In the genomic region with DNA sequence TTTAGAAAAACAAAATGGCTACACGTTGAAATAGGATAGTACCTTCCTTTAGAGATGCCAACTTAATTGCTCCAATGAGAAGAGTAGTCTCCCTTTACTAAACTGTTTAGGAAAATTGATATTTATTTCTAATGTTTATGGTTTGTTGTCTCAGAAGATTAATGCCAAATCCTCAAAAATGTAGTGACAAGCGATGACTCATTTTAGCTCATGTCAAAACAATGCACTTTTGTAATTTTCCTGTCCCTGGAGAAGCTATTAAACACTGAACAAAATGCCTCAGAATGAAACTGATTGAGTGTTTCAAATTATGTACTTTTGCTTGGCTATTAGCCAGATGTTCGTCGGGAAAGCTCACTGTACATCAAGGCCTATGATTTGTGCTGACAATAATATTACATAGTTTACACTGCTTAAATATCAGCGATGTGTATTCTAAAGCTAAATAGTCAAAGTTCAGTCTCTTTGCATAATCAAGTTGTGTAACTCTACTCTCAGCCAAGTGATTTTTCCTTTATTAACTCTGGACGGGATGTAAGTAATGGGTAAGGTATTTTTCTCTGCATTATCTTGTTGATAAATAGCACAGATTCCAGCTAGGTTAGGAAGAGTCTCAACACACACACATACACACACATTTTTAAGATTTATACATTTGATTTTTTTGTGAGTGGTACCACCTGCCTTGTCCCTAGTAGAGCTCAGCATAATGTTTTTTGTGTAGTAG, we compare ENCODE assay signal across 9 cellular contexts.
A peak's percentile ranks its signal among the peaks of the same experiment; 100 is the strongest.
DNase-seq lines count a peak whose midpoint lies in the region; ATAC-seq and TF ChIP-seq lines count a peak whose summit lies in the region.
"Had no signal": no experiment of that assay in that cellular context is flagged by ENCODE, and none has a peak within 500 bp of the region (broad histone marks: within the 10 kb centered on the region; RNA-seq: fewer than 3 reads in every experiment).

No MANE protein-coding gene starts in this region.

- peak overlapping the region; percentile 19 for H3K27ac Mint-ChIP-seq in GM23338

- H2AFZ ChIP-seq in GM23338 (no peak overlapping the region), PC-3 (ENCODE audit: low read length) (peak overlapping the region; percentile 39)

- H3K4me2 ChIP-seq in GM23338 (no peak overlapping the region), PC-3 (ENCODE audit: low read length) (peak overlapping the region; percentile 76)

- H3K27me3 ChIP-seq in GM23338 (ENCODE audit: insufficient read depth), result no peaks in the 10 kb centered on the region
- no peaks in the 10 kb centered on the region for H3K27me3 ChIP-seq in PC-3 (ENCODE audit: low read length)
- H3K27me3 ChIP-seq in gastrocnemius medialis, result no peaks in the 10 kb centered on the region
- H3K27me3 ChIP-seq in BE2C, result no peaks in the 10 kb centered on the region; the same call in 1 of the 2 replicates

- DNase-seq in GM23338 (ENCODE audit: low spot score), result no peak
- DNase-seq in PC-3, result peak; percentile 98
- peak; percentile 95 for DNase-seq in fibroblast of peridontal ligament (ENCODE audit: extremely low read depth)
- DNase-seq in gastrocnemius medialis, result no peak
- DNase-seq in NCI-H2029 (lab: John Stamatoyannopoulos, UW), result no peak
- DNase-seq in NCI-H524 treated with DMSO at 0.1 percent for 48 hours (lab: John Stamatoyannopoulos, UW), result no peak
- DNase-seq in BE2C, result no peak
- no peak for DNase-seq in activated CD8-positive, alpha-beta memory T cell treated with anti-CD3 and anti-CD28 coated beads, Interleukin-2, amount 50 U/mL, for 4 hours
- DNase-seq: T-helper 9 cell had no signal

- peaks cover 29% of the 10 kb centered on the region for H3K4me1 Mint-ChIP-seq in GM23338

- H3F3A ChIP-seq in GM23338 (replicated peaks; ENCODE audit: low read depth), result no peaks in the 10 kb centered on the region
- peaks cover 4% of the 10 kb centered on the region for H3F3A ChIP-seq in PC-3 (ENCODE audit: low read length, unreplicated experiment)

- TF ChIP-seq CTCF in GM23338 (conservative IDR thresholded peaks at IDR 0.05; ENCODE audit: low read depth in 2 of 2), result no peak
- TF ChIP-seq CTCF in PC-3 (conservative IDR thresholded peaks at IDR 0.05; ENCODE audit: low read depth, low read length), result no peak
- no peak for TF ChIP-seq CTCF in gastrocnemius medialis (IDR thresholded peaks at IDR 0.05 in 4 of 5, conservative IDR thresholded peaks at IDR 0.05 in 1 of 5)
- no peak for TF ChIP-seq CTCF in BE2C (IDR thresholded peaks at IDR 0.05; ENCODE audit: low read depth, low read length)

- no peaks in the 10 kb centered on the region for H3K27me3 Mint-ChIP-seq in GM23338 (ENCODE audit: insufficient read depth, low read depth, poor library complexity)

- H3K9me3 Mint-ChIP-seq in GM23338, result no peaks in the 10 kb centered on the region

- H3K36me3 ChIP-seq in GM23338 (ENCODE audit: insufficient read depth) (no peaks in the 10 kb centered on the region), PC-3 (ENCODE audit: low read depth, low read length) (no peaks in the 10 kb centered on the region), gastrocnemius medialis (no peaks in the 10 kb centered on the region), BE2C (no peaks in the 10 kb centered on the region)

- H3K79me2 ChIP-seq in GM23338 (replicated peaks; ENCODE audit: insufficient read depth) (peaks cover 16% of the 10 kb centered on the region), PC-3 (ENCODE audit: low read length) (peaks cover 86% of the 10 kb centered on the region)

- intact Hi-C loops in PC-3 (cut with micrococcal nuclease), result loop anchor here (1.0 to 5.0 kb wide), 5 partner anchors 9 to 361 kb away; a partner anchor contains a TSS
- intact Hi-C loops in gastrocnemius medialis (cut with DNase I; ENCODE audit: low total_unique reads), result no loop called here

- BruUV-seq in PC-3 (replicated peaks; lab: Mats Ljungman, UMichigan), result no TSS peak

- H3K9me2 ChIP-seq in GM23338 (ENCODE audit: insufficient read depth) (no peaks in the 10 kb centered on the region), PC-3 (replicated peaks; ENCODE audit: low read length) (no peaks in the 10 kb centered on the region)

- H3K4me1 ChIP-seq in GM23338 (ENCODE audit: insufficient read depth), result peaks cover 12% of the 10 kb centered on the region; the same call in 1 of the 2 replicates
- peaks cover 47% of the 10 kb centered on the region for H3K4me1 ChIP-seq in PC-3 (ENCODE audit: insufficient read depth, low read length)
- H3K4me1 ChIP-seq in gastrocnemius medialis, result peaks cover 14 to 22% of the 10 kb centered on the region in 2 donors
- H3K4me1 ChIP-seq in BE2C, result peaks cover 29% of the 10 kb centered on the region

- CTCF ChIA-PET in PC-3 (lab: Charles Lee), result interaction anchor here (0.9 to 1.5 kb wide), 2 partner anchors 58 to 353 kb away, joined by 6 to 7 read pairs; no protein-coding TSS in a partner anchor

- H3K9ac ChIP-seq in PC-3 (ENCODE audit: low read length), result peak overlapping the region; percentile 42

- H3K27ac ChIP-seq in GM23338 (ENCODE audit: low read depth) (no peak overlapping the region), PC-3 (ENCODE audit: low read length) (peak overlapping the region; percentile 82), gastrocnemius medialis (peak overlapping the region; percentile 36 to 76 (median 66))

- H4K20me1 ChIP-seq in GM23338 (replicated peaks; ENCODE audit: insufficient read depth) (no peaks in the 10 kb centered on the region), PC-3 (ENCODE audit: low read length) (no peaks in the 10 kb centered on the region)

- no peaks in the 10 kb centered on the region for H3K36me3 Mint-ChIP-seq in GM23338 (ENCODE audit: low read depth)

- in situ Hi-C loops in gastrocnemius medialis (cut with MboI; ENCODE audit: low sequenced_read_pairs in 4 of 4), result no loop called here

- H3K4me3 ChIP-seq in GM23338 (no peak overlapping the region), PC-3 (ENCODE audit: low read length) (peak overlapping the region; percentile 37), gastrocnemius medialis (no peak overlapping the region), BE2C (ENCODE audit: low read depth, low read length) (no peak overlapping the region; the same call in 1 of the 2 replicates)

- no peak for ATAC-seq in GM23338
- ATAC-seq in PC-3, result peak; percentile 82
- peak; percentile 67 to 74 for ATAC-seq in gastrocnemius medialis

- TF ChIP-seq POLR2A in gastrocnemius medialis (IDR thresholded peaks at IDR 0.05), result no peak

- H3K4me3 Mint-ChIP-seq in GM23338, result no peak overlapping the region

- H3K9me3 ChIP-seq in PC-3 (ENCODE audit: low read length) (no peaks in the 10 kb centered on the region), gastrocnemius medialis (no peaks in the 10 kb centered on the region), BE2C (no peaks in the 10 kb centered on the region)

- POLR2A ChIA-PET in PC-3 (lab: Charles Lee; ENCODE audit: unreplicated experiment), result interaction anchor here (0.6 to 1.1 kb wide), 5 partner anchors 65 to 1135 kb away, joined by 3 to 7 read pairs (median 3); no protein-coding TSS in a partner anchor

Comparison
In these comparisons a context has a peak if more than half of its experiments do, and no peak if none do; other contexts are left out.
1. DNase-seq: peak in PC-3 (single experiment) and fibroblast of peridontal ligament (single experiment); none in GM23338 (single experiment), gastrocnemius medialis (0 of 2), NCI-H2029 (single experiment), NCI-H524 treated with DMSO at 0.1 percent for 48 hours (single experiment), BE2C (single experiment) and activated CD8-positive, alpha-beta memory T cell treated with anti-CD3 and anti-CD28 coated beads, Interleukin-2, amount 50 U/mL, for 4 hours (single experiment).